In genomic region chr21:42565886-42566523, GRCh38 we compare ENCODE assay signal across 1 cellular context.
TF ChIP-seq lines count a peak whose summit lies in the region.

No MANE protein-coding gene starts in this region.

TF ChIP-seq in H1, 55 proteins besides CTCF, POLR2A, EP300 and RAD21:
- no peak for TF ChIP-seq BACH1 (IDR thresholded peaks at IDR 0.05; ENCODE audit: low read length)
- TF ChIP-seq CEBPB (IDR thresholded peaks at IDR 0.05; ENCODE audit: low read depth, low read length) = peak; percentile 47; the same call in 1 of the 2 replicates
- no peak for TF ChIP-seq SP1 (IDR thresholded peaks at IDR 0.05; ENCODE audit: low read depth, low read length)
- no peak for TF ChIP-seq SP4 (IDR thresholded peaks at IDR 0.05; ENCODE audit: low read length)
- no peak for TF ChIP-seq POLR2AphosphoS5 (IDR thresholded peaks at IDR 0.05; ENCODE audit: low read depth, low read length)
- TF ChIP-seq MAX (IDR thresholded peaks at IDR 0.05) = no peak
TF ChIP-seq in H1: peak in this region for 1.
